ENCODE assay signal across 8 cellular contexts in the genomic region with DNA sequence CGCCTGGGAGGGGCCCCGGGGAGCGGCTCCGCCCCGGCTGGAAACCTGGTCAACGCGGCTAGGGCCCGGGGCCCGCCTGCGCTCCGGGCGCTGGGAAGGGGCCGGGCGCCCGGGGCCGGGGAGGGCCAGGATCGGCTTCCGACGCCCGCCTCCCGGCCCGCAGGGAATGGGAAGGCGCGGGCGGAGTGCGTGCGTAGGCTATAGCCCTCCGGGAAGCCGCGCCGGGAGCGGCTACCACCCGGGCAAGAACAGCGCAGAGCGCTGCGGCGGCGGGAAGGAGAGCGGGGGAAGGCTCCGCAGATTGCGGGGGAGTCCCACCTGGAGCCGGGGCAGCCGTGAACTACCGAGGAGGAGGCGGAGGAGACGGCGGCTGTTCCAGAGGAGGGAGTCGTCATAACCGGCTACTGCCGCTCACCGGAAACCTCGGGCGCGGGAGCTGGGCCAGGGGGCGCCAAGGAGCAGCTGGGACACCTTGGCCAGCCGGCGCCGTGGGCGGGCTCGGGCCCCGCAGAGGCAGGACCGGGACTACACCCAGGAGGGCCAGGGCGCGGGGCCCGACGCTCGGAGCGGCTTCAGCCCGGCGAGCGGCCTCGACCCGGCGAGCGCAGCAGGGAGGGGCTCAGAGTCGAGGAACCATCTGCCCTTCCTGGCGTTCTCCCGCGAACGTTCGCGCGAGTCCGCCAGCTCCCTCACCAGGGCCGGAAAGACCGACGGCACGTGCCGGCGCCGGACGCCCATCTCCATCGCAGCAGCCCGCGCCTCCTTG. TPM values are rescaled to one million over a fixed set of nuclear protein-coding genes. Genes with fewer than 3 reads are reported as not detected.
DNase-seq lines count a peak whose midpoint lies in the region; ATAC-seq, FAIRE-seq and TF ChIP-seq lines count a peak whose summit lies in the region.

Gene EOGT, minus strand, starts transcription at position 429 of the 766 bp plus-strand sequence. CDS start 3,838 bp downstream, outside the sequence.

- H3K27ac Mint-ChIP-seq in activated T-cell treated with anti-CD3 and anti-CD28 coated beads, Interleukin-2, amount 50 U/mL, for 72 hours, result peak within 1 kb of the TSS; percentile 96
- peak within 1 kb of the TSS; percentile 30 to 90 (median 59) for H3K27ac Mint-ChIP-seq in naive B cell

- TF ChIP-seq CTCF in D721Med (IDR thresholded peaks at IDR 0.05; ENCODE audit: insufficient read depth, missing control alignments), result peak; percentile 64
- TF ChIP-seq CTCF in Panc1 (IDR thresholded peaks at IDR 0.05), result peak; percentile 87
- peak; percentile 36 to 63 (median 50) for TF ChIP-seq CTCF in esophagus squamous epithelium (IDR thresholded peaks at IDR 0.05)

- TF ChIP-seq POLR2A in esophagus squamous epithelium (IDR thresholded peaks at IDR 0.05), result peak in 2 of 4 donors; percentile 57 to 67

- peak within 1 kb of the TSS; percentile 64 to 65 for H3K4me3 ChIP-seq in Panc1 (ENCODE audit: low read depth in 2 of 2, low read length in 2 of 2)
- H3K4me3 ChIP-seq in esophagus squamous epithelium, result peak within 1 kb of the TSS; percentile 71 to 86 (median 78)

- POLR2A ChIA-PET in Panc1 (lab: Charles Lee), result interaction anchor here (0.6 kb wide), 2 partner anchors 39 to 62 kb away, joined by 4 to 5 read pairs; partner anchors contain the start of gene TMF1

- H3K36me3 ChIP-seq in Panc1 (ENCODE audit: control insufficient read depth, insufficient read depth, low read length) (peaks cover 3% of the 10 kb centered on the region; the same call in 1 of the 2 replicates), esophagus squamous epithelium (peaks cover 0 to 28% (median 0%) of the 10 kb centered on the region in 3 donors)

- no peaks in the 10 kb centered on the region for H3K9me3 Mint-ChIP-seq in activated T-cell treated with anti-CD3 and anti-CD28 coated beads, Interleukin-2, amount 50 U/mL, for 72 hours
- H3K9me3 Mint-ChIP-seq in naive B cell, result no peaks in the 10 kb centered on the region

- no peaks in the 10 kb centered on the region for H3K9me3 ChIP-seq in Panc1 (ENCODE audit: control insufficient read depth, insufficient read depth, low read depth, low read length)
- no peaks in the 10 kb centered on the region for H3K9me3 ChIP-seq in esophagus squamous epithelium

- peaks cover 35% of the 10 kb centered on the region for H3K4me1 Mint-ChIP-seq in activated T-cell treated with anti-CD3 and anti-CD28 coated beads, Interleukin-2, amount 50 U/mL, for 72 hours (ENCODE audit: low read depth)
- H3K4me1 Mint-ChIP-seq in naive B cell, result peaks cover 5 to 15% (median 10%) of the 10 kb centered on the region in 3 donors

- H3K27me3 Mint-ChIP-seq in activated T-cell treated with anti-CD3 and anti-CD28 coated beads, Interleukin-2, amount 50 U/mL, for 72 hours (ENCODE audit: low read depth), result no peaks in the 10 kb centered on the region
- H3K27me3 Mint-ChIP-seq in naive B cell, result no peaks in the 10 kb centered on the region

- no TSS peak for BruUV-seq in Panc1 (replicated peaks; lab: Mats Ljungman, UMichigan)

- FAIRE-seq in D721Med (lab: Jason Lieb, UNC), result no peak

- in situ Hi-C loops in Panc1 (cut with HindIII; ENCODE audit: low pct_unique_long_range_greater_than_20kb, low sequenced_read_pairs), result no loop called here

- H3K27me3 ChIP-seq in Panc1 (ENCODE audit: control insufficient read depth, insufficient read depth, low read length) (no peaks in the 10 kb centered on the region), esophagus squamous epithelium (no peaks in the 10 kb centered on the region)

- CTCF ChIA-PET in Panc1 (lab: Charles Lee), result no interaction called here

- peak; percentile 56 for DNase-seq in D721Med (ENCODE audit: insufficient read length, low spot score)
- DNase-seq in HS-5 (ENCODE audit: low read depth), result peak; percentile 51
- DNase-seq in Panc1 (ENCODE audit: low read depth, low spot score), result peak; percentile 32
- DNase-seq in activated T-cell treated with anti-CD3 and anti-CD28 coated beads, Interleukin-2, amount 50 U/mL, for 72 hours, result peak; percentile 91
- DNase-seq in esophagus squamous epithelium (lab: John Stamatoyannopoulos, UW), result no peak
- DNase-seq in naive B cell, result peak; percentile 67
- DNase-seq in stimulated activated naive CD4-positive, alpha-beta T cell (lab: John Stamatoyannopoulos, UW), result peak; percentile 54 to 71 (median 64)

- intact Hi-C loops in Panc1 (cut with micrococcal nuclease; ENCODE audit: unreplicated experiment), result no loop called here
- intact Hi-C loops in esophagus squamous epithelium (cut with DNase I), result no loop called here

- H3K4me1 ChIP-seq in Panc1 (ENCODE audit: control insufficient read depth, insufficient read depth, low read length), result peaks cover 4% of the 10 kb centered on the region; the same call in 1 of the 2 replicates
- H3K4me1 ChIP-seq in esophagus squamous epithelium, result peaks cover 3 to 60% (median 13%) of the 10 kb centered on the region in 3 donors

- H3K27ac ChIP-seq in Panc1 (ENCODE audit: low read length) (peak within 1 kb of the TSS; percentile 86), esophagus squamous epithelium (peak within 1 kb of the TSS; percentile 93 to 97 (median 96))

- ATAC-seq in GM19468 (IDR thresholded peaks at IDR 0.05; ENCODE audit: extremely low read depth, unreplicated experiment) (peak; percentile 61), Panc1 (peak; percentile 94), naive B cell (ENCODE audit: low read depth in 2 of 2) (peak; percentile 77 to 78)
- peak; percentile 90 for ATAC-seq in activated T-cell treated with anti-CD3 and anti-CD28 coated beads, Interleukin-2, amount 50 U/mL, for 72 hours (replicated peaks in 1 of 2)

- H3K4me3 Mint-ChIP-seq in activated T-cell treated with anti-CD3 and anti-CD28 coated beads, Interleukin-2, amount 50 U/mL, for 72 hours, result peak within 1 kb of the TSS; percentile 85 to 92
- peak within 1 kb of the TSS; percentile 85 to 94 (median 90) for H3K4me3 Mint-ChIP-seq in naive B cell

- 5% methylated on average over 4 of the region's 95 CpGs; no CpG with 5 or more reads in 1 of the 2 donors for WGBS in esophagus squamous epithelium, 2 donors

- H3K36me3 Mint-ChIP-seq in activated T-cell treated with anti-CD3 and anti-CD28 coated beads, Interleukin-2, amount 50 U/mL, for 72 hours (ENCODE audit: insufficient read depth in 2 of 2), result peaks cover 0 to 8% of the 10 kb centered on the region in 2 donors
- no peaks in the 10 kb centered on the region for H3K36me3 Mint-ChIP-seq in naive B cell

RNA-seq across cellular contexts. Expression of gene EOGT, which starts in this region (rescaled TPM):
- total RNA-seq in Panc1 (2021; ENCODE audit: unreplicated experiment) (29.1 TPM), esophagus squamous epithelium (10 to 100 TPM in 3 of 4 donors, 1 to 10 TPM in 1; 8.3 to 47.3 (median 20.4) TPM)
- polyA plus RNA-seq in Panc1 (2012; ENCODE audit: insufficient read length), result 11.6 TPM
- total RNA-seq in activated T-cell treated with anti-CD3 and anti-CD28 coated beads, Interleukin-2, amount 50 U/mL, for 72 hours, result 10 to 100 TPM; 16.8 to 23.7 TPM
- 1 to 10 TPM in 5 of 6 donors, not detected in 1; 2.0 to 3.2 (median 2.3) TPM for polyA plus RNA-seq in naive B cell (ENCODE audit: low read depth in 6 of 6)
